In genomic region chr7:101747758-101748345, GRCh38 we compare ENCODE assay signal across 18 cellular contexts.
"Had no signal": no experiment of that assay in that cellular context is flagged by ENCODE, and none has a peak within 500 bp of the region (broad histone marks: within the 10 kb centered on the region; RNA-seq: fewer than 3 reads in every experiment).

No MANE protein-coding gene starts in this region.

- H3K9me3 ChIP-seq: breast epithelium, left lung, ovary, psoas muscle, right lobe of liver had no signal

- H3K9me3 Mint-ChIP-seq: activated B cell treated with CpG ODN at 0.5 μM for 24 hours; activated naive CD4-positive, alpha-beta T cell treated with anti-CD3 and anti-CD28 coated beads, Interleukin-2, amount 50 U/mL, for 24 hours; activated T-cell treated with anti-CD3 and anti-CD28 coated beads, Interleukin-2, amount 50 U/mL, for 72 hours; neural crest cell; T-helper 2 cell treated with Interferon-gamma antibody and Interleukin-4, amounts not matched to agents 5 μg/mL and 100 μg/mL, for 36 hours had no signal

- H3K36me3 ChIP-seq: breast epithelium, left lung, ovary, right lobe of liver had no signal

- DNase-seq: activated B cell treated with CpG ODN at 0.5 μM for 24 hours; activated CD4-positive, alpha-beta T cell treated with anti-CD3 and anti-CD28 coated beads for 48 hours; activated CD8-positive, alpha-beta memory T cell treated with anti-CD3 and anti-CD28 coated beads, Interleukin-2, amount 50 U/mL, for 48 hours; activated effector memory CD4-positive, alpha-beta T cell treated with anti-CD3 and anti-CD28 coated beads, Interleukin-2, amount 50 U/mL, for 16 hours; activated T-cell treated with anti-CD3 and anti-CD28 coated beads, Interleukin-2, amount 50 U/mL, for 72 hours; erythroblast; kidney; ovary; psoas muscle; right lobe of liver; small intestine; stimulated activated CD4-positive, alpha-beta T cell treated with anti-CD3 and anti-CD28 coated beads, Interleukin-4, amount 100 ng/mL, for 1 hour had no signal

- H3K4me3 ChIP-seq: breast epithelium, coronary artery, left lung, ovary, psoas muscle, right lobe of liver had no signal

- H3K4me3 Mint-ChIP-seq: activated B cell treated with CpG ODN at 0.5 μM for 24 hours; activated naive CD4-positive, alpha-beta T cell treated with anti-CD3 and anti-CD28 coated beads, Interleukin-2, amount 50 U/mL, for 24 hours; activated T-cell treated with anti-CD3 and anti-CD28 coated beads, Interleukin-2, amount 50 U/mL, for 72 hours; neural crest cell; T-helper 2 cell treated with Interferon-gamma antibody and Interleukin-4, amounts not matched to agents 5 μg/mL and 100 μg/mL, for 36 hours had no signal

- H3K36me3 Mint-ChIP-seq: activated naive CD4-positive, alpha-beta T cell treated with anti-CD3 and anti-CD28 coated beads, Interleukin-2, amount 50 U/mL, for 24 hours had no signal

- H3K4me1 ChIP-seq: psoas muscle had no signal

- H3K4me1 Mint-ChIP-seq: activated naive CD4-positive, alpha-beta T cell treated with anti-CD3 and anti-CD28 coated beads, Interleukin-2, amount 50 U/mL, for 24 hours had no signal

- H3K27me3 Mint-ChIP-seq: activated B cell treated with CpG ODN at 0.5 μM for 24 hours; activated naive CD4-positive, alpha-beta T cell treated with anti-CD3 and anti-CD28 coated beads, Interleukin-2, amount 50 U/mL, for 24 hours had no signal

- H3K27me3 ChIP-seq: ovary, right lobe of liver had no signal

- ATAC-seq: activated T-cell treated with anti-CD3 and anti-CD28 coated beads, Interleukin-2, amount 50 U/mL, for 72 hours; left lung; psoas muscle; right lobe of liver had no signal

- H3K27ac Mint-ChIP-seq: activated B cell treated with CpG ODN at 0.5 μM for 24 hours; activated naive CD4-positive, alpha-beta T cell treated with anti-CD3 and anti-CD28 coated beads, Interleukin-2, amount 50 U/mL, for 24 hours; activated T-cell treated with anti-CD3 and anti-CD28 coated beads, Interleukin-2, amount 50 U/mL, for 72 hours; T-helper 2 cell treated with Interferon-gamma antibody and Interleukin-4, amounts not matched to agents 5 μg/mL and 100 μg/mL, for 36 hours had no signal

- H3K27ac ChIP-seq: breast epithelium, coronary artery, left lung, ovary, psoas muscle, right lobe of liver had no signal
